Comparison of ENCODE assay signal across 14 cellular contexts in genomic region chr17:50165867-50166517, GRCh38. TPM values are rescaled to one million over a fixed set of nuclear protein-coding genes. Genes with fewer than 3 reads are reported as not detected.
DNase-seq lines count a peak whose midpoint lies in the region; ATAC-seq and TF ChIP-seq lines count a peak whose summit lies in the region.
"Had no signal": no experiment of that assay in that cellular context is flagged by ENCODE, and none has a peak within 500 bp of the region (broad histone marks: within the 10 kb centered on the region; RNA-seq: fewer than 3 reads in every experiment).

TSS of gene SGCA (plus strand) at chr17:50166005. CDS start at chr17:50166041, 36 bp downstream.

- H3K4me3 Mint-ChIP-seq in activated CD4-positive, alpha-beta memory T cell treated with anti-CD3 and anti-CD28 coated beads, Interleukin-2, amount 10 ng/mL, durations not matched to agents 7 days and 5 days: no peak within 1 kb of the TSS
- H3K4me3 Mint-ChIP-seq in activated CD4-positive, alpha-beta memory T cell treated with anti-CD3 and anti-CD28 coated beads for 36 hours: no peak within 1 kb of the TSS
- peak within 1 kb of the TSS in 1 of 10 donors; percentile 4 for H3K4me3 Mint-ChIP-seq in naive thymus-derived CD8-positive, alpha-beta T cell
- no peak within 1 kb of the TSS for H3K4me3 Mint-ChIP-seq in Calu3 (ENCODE audit: low read depth, unreplicated experiment)

- H3K36me3 Mint-ChIP-seq in activated CD4-positive, alpha-beta memory T cell treated with anti-CD3 and anti-CD28 coated beads, Interleukin-2, amount 10 ng/mL, durations not matched to agents 7 days and 5 days (ENCODE audit: low read depth): no peaks in the 10 kb centered on the region
- no peaks in the 10 kb centered on the region for H3K36me3 Mint-ChIP-seq in activated CD4-positive, alpha-beta memory T cell treated with anti-CD3 and anti-CD28 coated beads for 36 hours
- H3K36me3 Mint-ChIP-seq in naive thymus-derived CD8-positive, alpha-beta T cell: no peaks in the 10 kb centered on the region
- H3K36me3 Mint-ChIP-seq in Calu3 (ENCODE audit: insufficient read depth, unreplicated experiment): peaks cover 7% of the 10 kb centered on the region

- peaks cover 33% of the 10 kb centered on the region for H3K4me1 Mint-ChIP-seq in activated CD4-positive, alpha-beta memory T cell treated with anti-CD3 and anti-CD28 coated beads, Interleukin-2, amount 10 ng/mL, durations not matched to agents 7 days and 5 days
- peaks cover 36% of the 10 kb centered on the region for H3K4me1 Mint-ChIP-seq in activated CD4-positive, alpha-beta memory T cell treated with anti-CD3 and anti-CD28 coated beads for 36 hours (ENCODE audit: low read depth)
- H3K4me1 Mint-ChIP-seq in naive thymus-derived CD8-positive, alpha-beta T cell: peaks cover 26 to 55% (median 42%) of the 10 kb centered on the region in 4 donors
- H3K4me1 Mint-ChIP-seq in Calu3 (ENCODE audit: low read depth, unreplicated experiment): peaks cover 24% of the 10 kb centered on the region

- peaks cover 5% of the 10 kb centered on the region for H3K27me3 Mint-ChIP-seq in activated CD4-positive, alpha-beta memory T cell treated with anti-CD3 and anti-CD28 coated beads, Interleukin-2, amount 10 ng/mL, durations not matched to agents 7 days and 5 days
- H3K27me3 Mint-ChIP-seq in activated CD4-positive, alpha-beta memory T cell treated with anti-CD3 and anti-CD28 coated beads for 36 hours: no peaks in the 10 kb centered on the region
- peaks cover 0 to 4% (median 0%) of the 10 kb centered on the region in 5 donors for H3K27me3 Mint-ChIP-seq in naive thymus-derived CD8-positive, alpha-beta T cell
- peaks cover 71% of the 10 kb centered on the region for H3K27me3 Mint-ChIP-seq in Calu3 (ENCODE audit: unreplicated experiment)

- in situ Hi-C loops in transverse colon (cut with MboI; ENCODE audit: low pct_ligation_motif_present in 1 of 4, low pct_unique_long_range_greater_than_20kb in 1 of 4, low sequenced_read_pairs in 3 of 4): no loop called here

- ATAC-seq in naive thymus-derived CD8-positive, alpha-beta T cell: no peak
- no peak for ATAC-seq in omental fat pad (ENCODE audit: low FRiP score)

- WGBS in transverse colon (ENCODE audit: low coverage in 1 of 2), 2 donors: 64 to 72% methylated on average over 5 to 15 of the region's 15 CpGs

- peak within 1 kb of the TSS; percentile 56 to 79 (median 78) for H3K27ac ChIP-seq in transverse colon
- H3K27ac ChIP-seq: adrenal gland had no signal

- TF ChIP-seq POLR2A in transverse colon (IDR thresholded peaks at IDR 0.05): no peak

- no peak for TF ChIP-seq EP300 in transverse colon (IDR thresholded peaks at IDR 0.05; ENCODE audit: low read depth)

- no peak for DNase-seq in activated CD4-positive, alpha-beta memory T cell treated with anti-CD3 and anti-CD28 coated beads, Interleukin-2, amount 10 ng/mL, durations not matched to agents 7 days and 5 days
- DNase-seq in activated CD4-positive, alpha-beta memory T cell treated with anti-CD3 and anti-CD28 coated beads for 36 hours: no peak
- DNase-seq in cardiac septum (ENCODE audit: low spot score) (no peak), transverse colon (no peak), omental fat pad (ENCODE audit: low spot score) (no peak), Calu3 (no peak)
- peak in 1 of 10 donors; percentile 61 for DNase-seq in naive thymus-derived CD8-positive, alpha-beta T cell
- no peak for DNase-seq in stimulated activated naive CD4-positive, alpha-beta T cell (lab: John Stamatoyannopoulos, UW)
- DNase-seq: activated CD4-positive, alpha-beta T cell treated with anti-CD3 and anti-CD28 coated beads, Interleukin-2, amount 50 U/mL, for 48 hours; adrenal gland; DMS 273 treated with DMSO at 0.1 percent for 48 hours; KBM-7; NCI-H2029; SW 1271 had no signal

- H3K36me3 ChIP-seq in transverse colon: no peaks in the 10 kb centered on the region
- H3K36me3 ChIP-seq: adrenal gland had no signal

- BruUV-seq in Calu3 (replicated peaks; lab: Mats Ljungman, UMichigan): no TSS peak

- CTCF ChIA-PET in activated CD4-positive, alpha-beta memory T cell treated with anti-CD3 and anti-CD28 coated beads, Interleukin-2, amount 10 ng/mL, durations not matched to agents 7 days and 5 days (lab: Charles Lee): interaction anchor here (0.9 to 2.1 kb wide), 4 partner anchors 27 to 72 kb away, joined by 3 to 5 read pairs (median 4); no protein-coding TSS in a partner anchor
- CTCF ChIA-PET in activated CD4-positive, alpha-beta memory T cell treated with anti-CD3 and anti-CD28 coated beads for 36 hours (lab: Charles Lee): interaction anchor here (1.5 to 1.7 kb wide), 3 partner anchors 27 to 132 kb away, joined by 4 to 5 read pairs (median 5); no protein-coding TSS in a partner anchor
- CTCF ChIA-PET in Calu3 (lab: Charles Lee): interaction anchor here (0.9 to 1.3 kb wide), 3 partner anchors 12 to 16 kb away, joined by 4 to 8 read pairs (median 4); partner anchors contain the start of gene PPP1R9B

- peaks cover 0 to 21% (median 10%) of the 10 kb centered on the region in 4 donors for H3K4me1 ChIP-seq in transverse colon

- intact Hi-C loops in activated CD4-positive, alpha-beta memory T cell treated with anti-CD3 and anti-CD28 coated beads for 36 hours (cut with micrococcal nuclease): no loop called here
- intact Hi-C loops in cardiac septum (cut with DNase I): loop anchor here (2.0 kb wide), 1 partner anchor 15 kb away; the partner anchor contains the start of gene PPP1R9B
- intact Hi-C loops in transverse colon (cut with DNase I; ENCODE audit: low total_unique reads): no loop called here
- intact Hi-C loops in Calu3 (cut with micrococcal nuclease; ENCODE audit: unreplicated experiment): no loop called here

- peak within 1 kb of the TSS in 3 of 4 donors; percentile 11 to 27 (median 22) for H3K4me3 ChIP-seq in transverse colon
- H3K4me3 ChIP-seq: adrenal gland had no signal

- peak within 1 kb of the TSS; percentile 5 for H3K27ac Mint-ChIP-seq in activated CD4-positive, alpha-beta memory T cell treated with anti-CD3 and anti-CD28 coated beads, Interleukin-2, amount 10 ng/mL, durations not matched to agents 7 days and 5 days
- H3K27ac Mint-ChIP-seq in activated CD4-positive, alpha-beta memory T cell treated with anti-CD3 and anti-CD28 coated beads for 36 hours: no peak within 1 kb of the TSS
- H3K27ac Mint-ChIP-seq in naive thymus-derived CD8-positive, alpha-beta T cell: peak within 1 kb of the TSS in 8 of 10 donors; percentile 8 to 93 (median 74)
- no peak within 1 kb of the TSS for H3K27ac Mint-ChIP-seq in Calu3 (ENCODE audit: unreplicated experiment)

- POLR2A ChIA-PET in activated CD4-positive, alpha-beta memory T cell treated with anti-CD3 and anti-CD28 coated beads, Interleukin-2, amount 10 ng/mL, durations not matched to agents 7 days and 5 days (lab: Charles Lee): interaction anchor here (1.7 kb wide), 1 partner anchor 34 kb away, joined by 5 read pairs; no protein-coding TSS in a partner anchor
- POLR2A ChIA-PET in activated CD4-positive, alpha-beta memory T cell treated with anti-CD3 and anti-CD28 coated beads for 36 hours (lab: Charles Lee): no interaction called here
- POLR2A ChIA-PET in naive thymus-derived CD8-positive, alpha-beta T cell (lab: Charles Lee): interaction anchor here (2.5 kb wide), 1 partner anchor 18 kb away, joined by 8 read pairs; no protein-coding TSS in a partner anchor

- H3K9me3 ChIP-seq in transverse colon: no peaks in the 10 kb centered on the region
- H3K9me3 ChIP-seq: adrenal gland had no signal

- no peaks in the 10 kb centered on the region for H3K9me3 Mint-ChIP-seq in activated CD4-positive, alpha-beta memory T cell treated with anti-CD3 and anti-CD28 coated beads, Interleukin-2, amount 10 ng/mL, durations not matched to agents 7 days and 5 days
- no peaks in the 10 kb centered on the region for H3K9me3 Mint-ChIP-seq in activated CD4-positive, alpha-beta memory T cell treated with anti-CD3 and anti-CD28 coated beads for 36 hours
- no peaks in the 10 kb centered on the region for H3K9me3 Mint-ChIP-seq in naive thymus-derived CD8-positive, alpha-beta T cell
- H3K9me3 Mint-ChIP-seq in Calu3 (ENCODE audit: low read depth, unreplicated experiment): no peaks in the 10 kb centered on the region

- no peaks in the 10 kb centered on the region for H3K27me3 ChIP-seq in transverse colon
- H3K27me3 ChIP-seq: adrenal gland had no signal

- TF ChIP-seq CTCF in transverse colon (IDR thresholded peaks at IDR 0.05) (no peak), omental fat pad (IDR thresholded peaks at IDR 0.05) (no peak), Calu3 (IDR thresholded peaks at IDR 0.05; ENCODE audit: unreplicated experiment) (no peak)

RNA-seq across cellular contexts. Expression of gene SGCA, which starts in this region (rescaled TPM):
- under 1 TPM in 1 of 2 experiments, not detected in 1; 0.30 TPM for total RNA-seq in activated CD4-positive, alpha-beta memory T cell treated with anti-CD3 and anti-CD28 coated beads, Interleukin-2, amount 10 ng/mL, durations not matched to agents 7 days and 5 days
- under 1 TPM in 1 of 2 experiments, not detected in 1; 0.59 TPM for total RNA-seq in activated CD4-positive, alpha-beta memory T cell treated with anti-CD3 and anti-CD28 coated beads for 36 hours
- total RNA-seq in cardiac septum: 159 TPM
- not detected for total RNA-seq in naive thymus-derived CD8-positive, alpha-beta T cell
- under 1 TPM in 1 of 3 donors, not detected in 2; 0.71 TPM for polyA plus RNA-seq in naive thymus-derived CD8-positive, alpha-beta T cell
- 10 to 100 TPM in 1 of 4 donors, 1 to 10 TPM in 3; 3.7 to 65.3 (median 7.6) TPM for total RNA-seq in transverse colon
- 1 to 10 TPM in 3 of 4 donors, not detected in 1; 1.1 to 4.9 (median 2.6) TPM for total RNA-seq in omental fat pad
- total RNA-seq in Calu3 (2022): not detected in 2 replicates

Comparison
In these comparisons a context has a peak if more than half of its experiments do, and no peak if none do; other contexts are left out.
1. H3K27ac Mint-ChIP-seq: peak in activated CD4-positive, alpha-beta memory T cell treated with anti-CD3 and anti-CD28 coated beads, Interleukin-2, amount 10 ng/mL, durations not matched to agents 7 days and 5 days (single experiment) and naive thymus-derived CD8-positive, alpha-beta T cell (8 of 10); none in activated CD4-positive, alpha-beta memory T cell treated with anti-CD3 and anti-CD28 coated beads for 36 hours (single experiment) and Calu3 (single experiment).